40 cellular contexts compared by ENCODE assay signal in the genomic region with DNA sequence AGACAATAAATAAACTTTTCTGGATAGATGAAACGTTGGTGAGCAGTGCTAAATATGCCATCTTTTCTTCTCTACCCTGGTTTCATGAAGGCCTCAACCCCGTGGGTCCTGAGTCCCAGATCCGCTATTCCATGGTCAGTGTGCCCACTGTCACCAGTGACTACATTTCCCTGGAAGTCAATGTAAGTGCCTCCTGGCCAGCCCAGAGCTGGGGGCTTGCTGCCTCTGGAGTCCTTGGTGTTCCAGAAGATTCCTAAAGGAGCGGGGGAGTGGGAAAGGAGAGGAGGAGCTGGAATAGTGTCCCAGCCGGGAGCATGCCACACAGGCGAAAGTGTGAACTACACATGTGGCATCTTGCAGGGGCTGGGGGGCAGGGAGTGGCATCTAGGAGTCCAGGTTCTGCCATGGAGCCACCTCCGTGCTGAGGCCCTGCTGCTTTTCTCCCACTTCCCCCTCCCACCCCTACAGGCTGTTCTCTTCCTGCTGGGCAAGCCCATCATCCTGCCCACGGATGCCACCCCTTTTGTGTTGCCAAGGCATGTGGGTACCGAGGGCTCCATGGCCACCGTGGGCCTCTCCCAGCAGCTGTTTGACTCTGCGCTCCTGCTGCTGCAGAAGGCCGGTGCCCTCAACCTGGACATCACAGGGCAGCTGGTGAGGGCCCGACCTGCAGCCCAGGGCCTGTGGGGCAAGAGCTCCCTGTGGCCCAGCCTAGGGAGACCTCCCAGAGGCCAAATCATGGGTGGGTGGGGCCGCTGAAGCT. TPM values are rescaled to one million over a fixed set of nuclear protein-coding genes. Genes with fewer than 3 reads are reported as not detected.
"Had no signal": no experiment of that assay in that cellular context is flagged by ENCODE, and none has a peak within 500 bp of the region (broad histone marks: within the 10 kb centered on the region; RNA-seq: fewer than 3 reads in every experiment).

No MANE protein-coding gene starts in this region.

- ATAC-seq: activated CD4-positive, CD25-positive, alpha-beta regulatory T cell treated with anti-CD3 and anti-CD28 coated beads, Interleukin-2, amount 50 U/mL, for 24 hours; activated CD8-positive, alpha-beta T cell treated with anti-CD3 and anti-CD28 coated beads for 36 hours; activated T-cell treated with anti-CD3 and anti-CD28 coated beads, Interleukin-2, amount 50 U/mL, for 72 hours; gastroesophageal sphincter; T-helper 17 cell had no signal

- H3K27me3 ChIP-seq: brain microvascular endothelial cell, colonic mucosa had no signal

- DNase-seq: activated B cell treated with CpG ODN at 0.5 μM for 24 hours; activated CD4-positive, alpha-beta T cell treated with anti-CD3 and anti-CD28 coated beads for 48 hours; activated CD4-positive, alpha-beta T cell treated with anti-CD3 and anti-CD28 coated beads, Interleukin-2, amount 50 U/mL, for 1 hour; activated CD4-positive, alpha-beta T cell treated with anti-CD3 and anti-CD28 coated beads, Interleukin-2, amount 50 U/mL, for 48 hours; activated CD8-positive, alpha-beta memory T cell treated with anti-CD3 and anti-CD28 coated beads for 24 hours; activated CD8-positive, alpha-beta memory T cell treated with anti-CD3 and anti-CD28 coated beads, Interleukin-2, amount 50 U/mL, for 48 hours; activated CD8-positive, alpha-beta T cell treated with anti-CD3 and anti-CD28 coated beads for 36 hours; activated gamma-delta T cell; activated naive CD4-positive, alpha-beta T cell; activated naive CD4-positive, alpha-beta T cell treated with anti-CD3 and anti-CD28 coated beads, Interleukin-2, amount 10 ng/mL, durations not matched to agents 7 days and 5 days; activated T-cell treated with anti-CD3 and anti-CD28 coated beads for 4 hours; activated T-cell treated with anti-CD3 and anti-CD28 coated beads, Interleukin-2, amount 50 U/mL, for 24 hours; activated T-cell treated with anti-CD3 and anti-CD28 coated beads, Interleukin-2, amount 50 U/mL, for 72 hours; amniotic stem cell; anterior cingulate cortex; brain microvascular endothelial cell; colonic mucosa; effector CD8-positive, alpha-beta T cell; esophagus squamous epithelium; foreskin melanocyte; head of caudate nucleus; T-helper 1 cell; T-helper 17 cell; T1000; WERI-Rb-1 had no signal

- H3K4me3 Mint-ChIP-seq: activated B cell treated with CpG ODN at 0.5 μM for 24 hours; activated CD8-positive, alpha-beta T cell treated with anti-CD3 and anti-CD28 coated beads for 36 hours; activated naive CD4-positive, alpha-beta T cell treated with anti-CD3 and anti-CD28 coated beads, Interleukin-2, amount 10 ng/mL, durations not matched to agents 7 days and 5 days; activated naive CD8-positive, alpha-beta T cell; activated T-cell treated with anti-CD3 and anti-CD28 coated beads, Interleukin-2, amount 50 U/mL, for 24 hours; activated T-cell treated with anti-CD3 and anti-CD28 coated beads, Interleukin-2, amount 50 U/mL, for 72 hours; T-helper 17 cell; T-helper 2 cell treated with Interferon-gamma antibody and Interleukin-4, amounts not matched to agents 5 μg/mL and 100 μg/mL, for 36 hours had no signal

- H3K27me3 Mint-ChIP-seq: activated B cell treated with CpG ODN at 0.5 μM for 24 hours; activated CD8-positive, alpha-beta T cell treated with anti-CD3 and anti-CD28 coated beads for 36 hours; activated naive CD8-positive, alpha-beta T cell; activated T-cell treated with anti-CD3 and anti-CD28 coated beads, Interleukin-2, amount 50 U/mL, for 24 hours; T-helper 17 cell had no signal

- H3K9me3 ChIP-seq: colonic mucosa, esophagus squamous epithelium, gastroesophageal sphincter had no signal

- H3K9me3 Mint-ChIP-seq: activated B cell treated with CpG ODN at 0.5 μM for 24 hours; activated CD8-positive, alpha-beta T cell treated with anti-CD3 and anti-CD28 coated beads for 36 hours; activated naive CD4-positive, alpha-beta T cell treated with anti-CD3 and anti-CD28 coated beads, Interleukin-2, amount 10 ng/mL, durations not matched to agents 7 days and 5 days; activated T-cell treated with anti-CD3 and anti-CD28 coated beads, Interleukin-2, amount 50 U/mL, for 24 hours; activated T-cell treated with anti-CD3 and anti-CD28 coated beads, Interleukin-2, amount 50 U/mL, for 72 hours; T-helper 2 cell treated with Interferon-gamma antibody and Interleukin-4, amounts not matched to agents 5 μg/mL and 100 μg/mL, for 36 hours had no signal

- H3K36me3 ChIP-seq: brain microvascular endothelial cell, colonic mucosa, esophagus squamous epithelium, gastroesophageal sphincter, WERI-Rb-1 had no signal

- H3K36me3 Mint-ChIP-seq: activated naive CD4-positive, alpha-beta T cell treated with anti-CD3 and anti-CD28 coated beads, Interleukin-2, amount 10 ng/mL, durations not matched to agents 7 days and 5 days; activated naive CD8-positive, alpha-beta T cell had no signal

- H3K4me1 ChIP-seq: colonic mucosa, esophagus squamous epithelium, gastroesophageal sphincter had no signal

- H3K4me3 ChIP-seq: colonic mucosa, esophagus squamous epithelium, gastroesophageal sphincter had no signal

- H3K27ac ChIP-seq: brain microvascular endothelial cell, colonic mucosa, epithelial cell of prostate, esophagus squamous epithelium, gastroesophageal sphincter, WERI-Rb-1 had no signal

- H3K4me1 Mint-ChIP-seq: activated B cell treated with CpG ODN at 0.5 μM for 24 hours had no signal

- H3K27ac Mint-ChIP-seq: activated B cell treated with CpG ODN at 0.5 μM for 24 hours; activated CD8-positive, alpha-beta T cell treated with anti-CD3 and anti-CD28 coated beads for 36 hours; activated naive CD4-positive, alpha-beta T cell treated with anti-CD3 and anti-CD28 coated beads, Interleukin-2, amount 10 ng/mL, durations not matched to agents 7 days and 5 days; activated naive CD8-positive, alpha-beta T cell; activated T-cell treated with anti-CD3 and anti-CD28 coated beads, Interleukin-2, amount 50 U/mL, for 24 hours; activated T-cell treated with anti-CD3 and anti-CD28 coated beads, Interleukin-2, amount 50 U/mL, for 72 hours; T-helper 17 cell; T-helper 2 cell treated with Interferon-gamma antibody and Interleukin-4, amounts not matched to agents 5 μg/mL and 100 μg/mL, for 36 hours had no signal

RNA-seq across cellular contexts. Expression of a gene that starts 10.8 kb away (rescaled TPM):
- total RNA-seq: activated B cell treated with CpG ODN at 0.5 μM for 24 hours; activated CD8-positive, alpha-beta T cell treated with anti-CD3 and anti-CD28 coated beads for 36 hours; activated T-cell treated with anti-CD3 and anti-CD28 coated beads, Interleukin-2, amount 50 U/mL, for 72 hours; astrocyte; bronchial epithelial cell; cardiac septum; dermis microvascular lymphatic vessel endothelial cell; endothelial cell of umbilical vein; fibroblast of lung; fibroblast of villous mesenchyme; glomerular endothelial cell; T-helper 17 cell had no signal
- polyA plus RNA-seq: adipose tissue, endothelial cell of umbilical vein, fibroblast of lung had no signal

RNA-seq across cellular contexts. Expression of a gene that starts 13.1 kb away (rescaled TPM):
- total RNA-seq: activated B cell treated with CpG ODN at 0.5 μM for 24 hours; activated CD8-positive, alpha-beta T cell treated with anti-CD3 and anti-CD28 coated beads for 36 hours; activated T-cell treated with anti-CD3 and anti-CD28 coated beads, Interleukin-2, amount 50 U/mL, for 72 hours; astrocyte; bronchial epithelial cell; cardiac septum; colonic mucosa; dermis microvascular lymphatic vessel endothelial cell; endothelial cell of umbilical vein; esophagus squamous epithelium; fibroblast of lung; fibroblast of villous mesenchyme; gastroesophageal sphincter; glomerular endothelial cell; T-helper 17 cell had no signal
- polyA plus RNA-seq: adipose tissue, endothelial cell of umbilical vein, esophagus, fibroblast of lung had no signal

RNA-seq across cellular contexts. Expression of a gene that starts 14.1 kb away (rescaled TPM):
- total RNA-seq: activated B cell treated with CpG ODN at 0.5 μM for 24 hours; activated CD8-positive, alpha-beta T cell treated with anti-CD3 and anti-CD28 coated beads for 36 hours; activated T-cell treated with anti-CD3 and anti-CD28 coated beads, Interleukin-2, amount 50 U/mL, for 72 hours; astrocyte; bronchial epithelial cell; cardiac septum; colonic mucosa; dermis microvascular lymphatic vessel endothelial cell; endothelial cell of umbilical vein; esophagus squamous epithelium; fibroblast of lung; fibroblast of villous mesenchyme; gastroesophageal sphincter; glomerular endothelial cell; T-helper 17 cell had no signal
- polyA plus RNA-seq: adipose tissue, endothelial cell of umbilical vein, esophagus, fibroblast of lung had no signal

RNA-seq across cellular contexts. Expression of a gene that starts 35.4 kb away (rescaled TPM):
- total RNA-seq: activated B cell treated with CpG ODN at 0.5 μM for 24 hours; activated CD8-positive, alpha-beta T cell treated with anti-CD3 and anti-CD28 coated beads for 36 hours; activated T-cell treated with anti-CD3 and anti-CD28 coated beads, Interleukin-2, amount 50 U/mL, for 72 hours; astrocyte; bronchial epithelial cell; cardiac septum; colonic mucosa; dermis microvascular lymphatic vessel endothelial cell; endothelial cell of umbilical vein; esophagus squamous epithelium; fibroblast of lung; fibroblast of villous mesenchyme; gastroesophageal sphincter; glomerular endothelial cell; T-helper 17 cell had no signal
- polyA plus RNA-seq: adipose tissue, endothelial cell of umbilical vein, esophagus, fibroblast of lung had no signal
